Comparison of ENCODE assay signal across 11 cellular contexts in the genomic region with DNA sequence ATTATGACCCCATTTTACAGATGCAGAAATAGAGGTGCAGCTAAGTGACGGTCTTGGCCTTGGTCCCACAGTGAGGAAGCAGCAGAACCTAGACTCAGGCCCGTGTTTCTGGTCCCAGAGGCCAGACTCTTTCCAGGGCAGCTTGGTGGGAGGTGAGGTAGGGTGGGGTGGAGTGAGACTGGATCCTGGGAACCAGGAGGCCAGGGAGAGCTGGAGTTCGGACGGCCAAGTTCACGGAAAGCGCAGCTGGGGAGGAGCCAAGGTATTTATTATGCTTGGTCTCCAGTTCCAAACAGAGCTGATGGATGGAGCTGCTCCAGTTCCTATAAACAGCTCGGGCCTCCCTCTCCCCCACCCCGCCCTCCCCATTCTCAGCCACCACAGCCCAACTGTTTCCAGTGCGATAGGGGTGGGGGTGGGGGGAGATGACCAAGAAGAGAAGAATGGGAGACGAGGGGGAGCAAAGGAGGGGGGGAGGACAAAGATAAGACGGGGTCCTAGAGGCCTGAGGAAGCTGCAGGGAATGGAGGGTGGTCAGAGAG. TPM values are rescaled to one million over a fixed set of nuclear protein-coding genes. Genes with fewer than 3 reads are reported as not detected.
DNase-seq lines count a peak whose midpoint lies in the region; ATAC-seq and TF ChIP-seq lines count a peak whose summit lies in the region.
"Had no signal": no experiment of that assay in that cellular context is flagged by ENCODE, and none has a peak within 500 bp of the region (broad histone marks: within the 10 kb centered on the region; RNA-seq: fewer than 3 reads in every experiment).

No MANE protein-coding gene starts in this region.

- H4K20me1 ChIP-seq in H9 (ENCODE audit: control insufficient read depth, insufficient read depth, insufficient read length) (no peaks in the 10 kb centered on the region), smooth muscle cell (ENCODE audit: low read depth) (peaks cover 22% of the 10 kb centered on the region)

- no peaks in the 10 kb centered on the region for H3K79me2 ChIP-seq in H9 (ENCODE audit: insufficient read depth, low read length)
- peaks cover 7% of the 10 kb centered on the region for H3K79me2 ChIP-seq in smooth muscle cell (ENCODE audit: low read depth)

- peak; percentile 15 for DNase-seq in H9
- DNase-seq in left kidney (ENCODE audit: low read depth, low spot score): peak; percentile 83
- no peak for DNase-seq in smooth muscle cell (lab: John Stamatoyannopoulos, UW; ENCODE audit: unreplicated experiment)
- DNase-seq in NCI-H2171 (lab: John Stamatoyannopoulos, UW): no peak
- no peak for DNase-seq in NCI-H2081 treated with DMSO at 0.1 percent for 48 hours (lab: John Stamatoyannopoulos, UW)
- DNase-seq: activated CD4-positive, alpha-beta T cell treated with anti-CD3 and anti-CD28 coated beads, Interleukin-2, amount 10 ng/mL, durations not matched to agents 24 days and 14 days; DMS53 had no signal

- no peak overlapping the region for H2BK12ac ChIP-seq in H9 (ENCODE audit: insufficient read length, low read depth, low read length)

- H3K23me2 ChIP-seq in H9 (ENCODE audit: insufficient read length, low read depth, low read length, poor library complexity, severe bottlenecking): no peaks in the 10 kb centered on the region

- H3K56ac ChIP-seq in H9 (ENCODE audit: insufficient read length, low read depth, low read length): no peak overlapping the region

- no peak overlapping the region for H4K91ac ChIP-seq in H9 (ENCODE audit: insufficient read length, low read depth, low read length)

- H2BK120ac ChIP-seq in H9 (ENCODE audit: low read depth, low read length, poor library complexity, severe bottlenecking): no peak overlapping the region

- H2AK5ac ChIP-seq in H9 (ENCODE audit: insufficient read length, low read length): no peak overlapping the region

- H3K9me3 ChIP-seq in H9 (ENCODE audit: control insufficient read depth, low read depth, low read length): no peaks in the 10 kb centered on the region
- H3K9me3 ChIP-seq in smooth muscle cell (replicated peaks; ENCODE audit: low read depth): no peaks in the 10 kb centered on the region

- H3K4me1 ChIP-seq in H9 (ENCODE audit: insufficient read depth, low read length) (no peaks in the 10 kb centered on the region), smooth muscle cell (ENCODE audit: low read depth) (no peaks in the 10 kb centered on the region)

- H3F3A ChIP-seq in smooth muscle cell (ENCODE audit: low read depth): peaks cover 7% of the 10 kb centered on the region

- no peak overlapping the region for H3K27ac Mint-ChIP-seq in H9
- H3K27ac Mint-ChIP-seq: activated CD4-positive, alpha-beta T cell treated with anti-CD3 and anti-CD28 coated beads, Interleukin-2, amount 10 ng/mL, durations not matched to agents 24 days and 14 days; dendritic cell treated with granulocyte-macrophage colony-stimulating factor and Interleukin-4, amounts not matched to agents 40 ng/mL and 50 ng/mL, for 4 days had no signal

- ATAC-seq in GM18868 (IDR thresholded peaks at IDR 0.05; ENCODE audit: unreplicated experiment): no peak
- ATAC-seq in GM19328 (IDR thresholded peaks at IDR 0.05; ENCODE audit: unreplicated experiment): no peak

- H3T11ph ChIP-seq in H9 (ENCODE audit: low read length): no peak overlapping the region

- H4K8ac ChIP-seq in H9 (replicated peaks; ENCODE audit: insufficient read length, low read depth, low read length): no peak overlapping the region

- no peak overlapping the region for H3K4me2 ChIP-seq in H9 (ENCODE audit: insufficient read depth, insufficient read length, low read length)
- H3K4me2 ChIP-seq in smooth muscle cell: peak overlapping the region; percentile 21

- no peaks in the 10 kb centered on the region for H3K79me1 ChIP-seq in H9 (ENCODE audit: insufficient read depth, low read depth, low read length, poor library complexity, severe bottlenecking)

- peaks cover 2% of the 10 kb centered on the region for H3K27me3 Mint-ChIP-seq in H9 (ENCODE audit: low read depth)

- H3K4ac ChIP-seq in H9 (ENCODE audit: low read depth, low read length): no peak overlapping the region

- H3K9me3 Mint-ChIP-seq in H9: no peaks in the 10 kb centered on the region
- H3K9me3 Mint-ChIP-seq: activated CD4-positive, alpha-beta T cell treated with anti-CD3 and anti-CD28 coated beads, Interleukin-2, amount 10 ng/mL, durations not matched to agents 24 days and 14 days; dendritic cell treated with granulocyte-macrophage colony-stimulating factor and Interleukin-4, amounts not matched to agents 40 ng/mL and 50 ng/mL, for 4 days had no signal

- no peak for TF ChIP-seq CTCF in H9 (conservative IDR thresholded peaks at IDR 0.05)
- no peak for TF ChIP-seq CTCF in smooth muscle cell (IDR thresholded peaks at IDR 0.05; ENCODE audit: borderline replicate concordance, insufficient read depth, poor library complexity, severe bottlenecking)

- no peak overlapping the region for H2BK15ac ChIP-seq in H9 (ENCODE audit: low read depth, low read length)

- H3K18ac ChIP-seq in H9 (ENCODE audit: insufficient read length, low read depth, low read length): no peak overlapping the region

- no peak overlapping the region for H3K23ac ChIP-seq in H9 (ENCODE audit: insufficient read length, low read depth, low read length)

- peaks cover 11 to 29% of the 10 kb centered on the region in 2 experiments for H3K4me1 Mint-ChIP-seq in H9

- H2AFZ ChIP-seq in H9 (ENCODE audit: low read length): no peak overlapping the region
- H2AFZ ChIP-seq in smooth muscle cell (ENCODE audit: low read depth): no peak overlapping the region

- no peak overlapping the region for H3K9ac ChIP-seq in H9 (ENCODE audit: extremely low read depth, insufficient read length, low read length)
- no peak overlapping the region for H3K9ac ChIP-seq in smooth muscle cell (ENCODE audit: low read depth)

- no peak overlapping the region for H2BK20ac ChIP-seq in H9 (ENCODE audit: low read depth, low read length, poor library complexity, severe bottlenecking)

- WGBS in H9 (ENCODE audit: extremely low coverage, insufficient read length, low lambda C conversion rate): no CpG with 5 or more reads among the region's 11 CpGs
- 43% methylated on average over 6 of the region's 11 CpGs for WGBS in smooth muscle cell (ENCODE audit: low lambda C conversion rate)

- no peaks in the 10 kb centered on the region for H3K36me3 ChIP-seq in smooth muscle cell (ENCODE audit: low read depth)

- no peaks in the 10 kb centered on the region for H3K36me3 Mint-ChIP-seq in H9 (ENCODE audit: insufficient read depth in 1 of 3, low read depth in 3 of 3)

- no peak overlapping the region for H4K5ac ChIP-seq in H9 (ENCODE audit: insufficient read length, low read depth, low read length)

- H3K14ac ChIP-seq in H9 (ENCODE audit: insufficient read depth, low read length): no peak overlapping the region

- H3K27me3 ChIP-seq in H9 (ENCODE audit: insufficient read depth, low read length): no peaks in the 10 kb centered on the region
- no peaks in the 10 kb centered on the region for H3K27me3 ChIP-seq in smooth muscle cell (ENCODE audit: low read depth)

- H3K4me3 ChIP-seq in smooth muscle cell: no peak overlapping the region

- no peak overlapping the region for H2BK5ac ChIP-seq in H9 (ENCODE audit: insufficient read length, low read length)

- no peak overlapping the region for H3K4me3 Mint-ChIP-seq in H9
- H3K4me3 Mint-ChIP-seq: activated CD4-positive, alpha-beta T cell treated with anti-CD3 and anti-CD28 coated beads, Interleukin-2, amount 10 ng/mL, durations not matched to agents 24 days and 14 days; dendritic cell treated with granulocyte-macrophage colony-stimulating factor and Interleukin-4, amounts not matched to agents 40 ng/mL and 50 ng/mL, for 4 days had no signal

- H3K27ac ChIP-seq in H9 (ENCODE audit: insufficient read length, low read depth, low read length): no peak overlapping the region
- H3K27ac ChIP-seq in cingulate gyrus (ENCODE audit: low read depth, low read length): peak overlapping the region; percentile 54
- peak overlapping the region; percentile 96 for H3K27ac ChIP-seq in smooth muscle cell (ENCODE audit: low read depth)

RNA-seq across cellular contexts. Expression of a gene that starts 16.2 kb away (rescaled TPM):
- total RNA-seq in H9 (2021) (0.46 and 0.59 TPM in 2 replicates), smooth muscle cell (147 and 171 TPM in 2 replicates)
- 330 and 444 TPM in 2 replicates for polyA plus RNA-seq in smooth muscle cell

Comparison
In these comparisons a context has a peak if more than half of its experiments do, and no peak if none do; other contexts are left out.
1. DNase-seq: peak in H9 (single experiment) and left kidney (single experiment); none in smooth muscle cell (single experiment), NCI-H2171 (single experiment) and NCI-H2081 treated with DMSO at 0.1 percent for 48 hours (single experiment).
2. RNA of a gene that starts 16.2 kb away (total RNA-seq): 147 to 171 TPM in smooth muscle cell; 0.46 to 0.59 TPM in H9; every median in the first group is over 10 times any median in the second.